ENCODE assay signal across 8 cellular contexts in genomic region chr6:142146828-142147662, GRCh38. TPM values are rescaled to one million over a fixed set of nuclear protein-coding genes. Genes with fewer than 3 reads are reported as not detected.
DNase-seq lines count a peak whose midpoint lies in the region; ATAC-seq, FAIRE-seq and TF ChIP-seq lines count a peak whose summit lies in the region.

Gene NMBR (minus strand): TSS chr6:142147122. CDS start chr6:142088658, 58,464 bp downstream.
Gene VTA1 (plus strand): TSS chr6:142147263. CDS start chr6:142147288, 25 bp downstream.

- peaks cover 48% of the 10 kb centered on the region for H3K79me2 ChIP-seq in HepG2 (ENCODE audit: insufficient read depth, low read length)

- intact Hi-C loops in CD14-positive monocyte (cut with micrococcal nuclease) (loop anchor here in 1 of 2 donors (5.0 kb wide), 1 partner anchor 240 kb away; no protein-coding TSS in a partner anchor), HepG2 (cut with micrococcal nuclease; ENCODE audit: unreplicated experiment) (loop anchor here (1.0 to 5.0 kb wide), 4 partner anchors 60 to 255 kb away; no protein-coding TSS in a partner anchor)
- intact Hi-C loops in dendritic cell treated with granulocyte-macrophage colony-stimulating factor and Interleukin-4, amounts not matched to agents 40 ng/mL and 50 ng/mL, for 4 days (cut with micrococcal nuclease): loop anchor here (5.0 to 10.0 kb wide), 3 partner anchors 58 to 1298 kb away; no protein-coding TSS in a partner anchor

- CTCF ChIA-PET in HepG2 (lab: Yijun Ruan, JAX; ENCODE audit: low intra/inter-chr PET ratio, low total read pairs): interaction anchor here (0.7 to 2.0 kb wide), 3 partner anchors 60 to 391 kb away, joined by 3 to 17 read pairs (median 5); no protein-coding TSS in a partner anchor

- peak; percentile 81 for TF ChIP-seq CTCF in CD14-positive monocyte (IDR thresholded peaks at IDR 0.05)
- TF ChIP-seq CTCF in HepG2 (CRISPR knock-in tag; IDR thresholded peaks at IDR 0.05): peak; percentile 99

- in situ Hi-C loops in HepG2 (cut with HindIII; ENCODE audit: extremely low pct_ligation_motif_present, low pct_unique_long_range_greater_than_20kb): loop anchor here (5.0 kb wide), 1 partner anchor 60 kb away; no protein-coding TSS in a partner anchor

- peak; percentile 97 to 98 for TF ChIP-seq POLR2A in HepG2 (IDR thresholded peaks at IDR 0.05; ENCODE audit: insufficient read depth in 1 of 2, low read depth in 2 of 2, low read length in 2 of 2)

- peak within 1 kb of the TSS; percentile 74 for H3K9ac ChIP-seq in HepG2 (ENCODE audit: insufficient read depth, low read depth, low read length)

- DNase-seq in CD14-positive monocyte (ENCODE audit: low spot score) (peak; percentile 98), NCI-H526 treated with DMSO at 0.1 percent for 48 hours (lab: John Stamatoyannopoulos, UW) (peak; percentile 93), HepG2 (ENCODE audit: low spot score) (peak; percentile 100)
- peak; percentile 92 for DNase-seq in activated CD4-positive, alpha-beta T cell treated with anti-CD3 and anti-CD28 coated beads, Interleukin-2, amount 50 U/mL, for 1 hour
- DNase-seq in stimulated activated CD4-positive, alpha-beta T cell treated with anti-CD3 and anti-CD28 coated beads, Interleukin-4, amount 100 ng/mL, for 1 hour: peak; percentile 94

- no peaks in the 10 kb centered on the region; a peak in 1 of 5 replicates for H3K27me3 ChIP-seq in HepG2 (ENCODE audit: control insufficient read depth in 1 of 2, insufficient read depth in 2 of 2, low read length in 2 of 2)

- peak in 1 of 2 experiments; percentile 62; a peak in 2 of 4 replicates for TF ChIP-seq EP300 in HepG2 (IDR thresholded peaks at IDR 0.05; ENCODE audit: low read depth in 2 of 2, low read length in 2 of 2)
- TF ChIP-seq EP300 in HepG2 (CRISPR knock-in tag; IDR thresholded peaks at IDR 0.05; ENCODE audit: borderline replicate concordance): peak; percentile 57

- peaks cover 38% of the 10 kb centered on the region for H3K4me1 Mint-ChIP-seq in CD14-positive monocyte
- peaks cover 37% of the 10 kb centered on the region for H3K4me1 Mint-ChIP-seq in dendritic cell treated with granulocyte-macrophage colony-stimulating factor and Interleukin-4, amounts not matched to agents 40 ng/mL and 50 ng/mL, for 4 days (ENCODE audit: low read depth)

- peak within 1 kb of the TSS; percentile 86 to 94 (median 90) for H3K27ac Mint-ChIP-seq in CD14-positive monocyte
- H3K27ac Mint-ChIP-seq in dendritic cell treated with granulocyte-macrophage colony-stimulating factor and Interleukin-4, amounts not matched to agents 40 ng/mL and 50 ng/mL, for 4 days: peak within 1 kb of the TSS; percentile 87

- no peaks in the 10 kb centered on the region for H3K9me3 ChIP-seq in HepG2 (ENCODE audit: low read length)

- POLR2A ChIA-PET in HepG2 (lab: Yijun Ruan, JAX): interaction anchor here (0.7 to 1.8 kb wide), 12 partner anchors 9 to 263 kb away, joined by 3 to 19 read pairs (median 4); no protein-coding TSS in a partner anchor

- peak; percentile 100 for ATAC-seq in GM19328 (IDR thresholded peaks at IDR 0.05; ENCODE audit: unreplicated experiment)
- ATAC-seq in HG03520 (IDR thresholded peaks at IDR 0.05; ENCODE audit: unreplicated experiment): peak; percentile 100
- ATAC-seq in HepG2: peak; percentile 100

- peak; percentile 93 for TF ChIP-seq RAD21 in HepG2 (CRISPR knock-in tag; IDR thresholded peaks at IDR 0.05)

- under 1% methylated on average over 38 of the region's 38 CpGs for WGBS in HepG2 (ENCODE audit: low lambda C conversion rate)

- peak; percentile 99 for FAIRE-seq in HepG2 (lab: Jason Lieb, UNC)

- H3K27me3 Mint-ChIP-seq in CD14-positive monocyte (ENCODE audit: low read depth in 3 of 3): peaks cover 0 to 4% (median 4%) of the 10 kb centered on the region in 3 donors
- peaks cover 1% of the 10 kb centered on the region for H3K27me3 Mint-ChIP-seq in dendritic cell treated with granulocyte-macrophage colony-stimulating factor and Interleukin-4, amounts not matched to agents 40 ng/mL and 50 ng/mL, for 4 days

- peaks cover 12 to 22% of the 10 kb centered on the region in 2 donors for H3K36me3 Mint-ChIP-seq in CD14-positive monocyte
- peaks cover 31% of the 10 kb centered on the region for H3K36me3 Mint-ChIP-seq in dendritic cell treated with granulocyte-macrophage colony-stimulating factor and Interleukin-4, amounts not matched to agents 40 ng/mL and 50 ng/mL, for 4 days (ENCODE audit: low read depth)

- H3K36me3 ChIP-seq in HepG2 (replicated peaks in 1 of 2; ENCODE audit: control insufficient read depth in 1 of 2, insufficient read depth in 2 of 2, low read length in 2 of 2): peaks cover 0 to 13% of the 10 kb centered on the region in 2 experiments; a peak in 2 of 5 replicates

- peak within 1 kb of the TSS; percentile 100 for H2AFZ ChIP-seq in HepG2 (ENCODE audit: low read length)

- H3K9me3 Mint-ChIP-seq in CD14-positive monocyte: no peaks in the 10 kb centered on the region
- no peaks in the 10 kb centered on the region for H3K9me3 Mint-ChIP-seq in dendritic cell treated with granulocyte-macrophage colony-stimulating factor and Interleukin-4, amounts not matched to agents 40 ng/mL and 50 ng/mL, for 4 days

- H3K27ac ChIP-seq in HepG2 (ENCODE audit: extremely low read length, insufficient read depth, low read length): peak within 1 kb of the TSS; percentile 63

- no TSS peak for BruUV-seq in HepG2 (replicated peaks; lab: Mats Ljungman, UMichigan)

- H3K4me3 ChIP-seq in HepG2 (replicated peaks in 1 of 3; ENCODE audit: insufficient read depth in 1 of 3, low read depth in 2 of 3, low read length in 3 of 3): peak within 1 kb of the TSS; percentile 79 to 91 (median 81)

- H4K20me1 ChIP-seq in HepG2 (ENCODE audit: insufficient read depth, low read length): peaks cover 11% of the 10 kb centered on the region

- H3K4me3 Mint-ChIP-seq in CD14-positive monocyte: peak within 1 kb of the TSS; percentile 90 to 95
- peak within 1 kb of the TSS; percentile 96 for H3K4me3 Mint-ChIP-seq in dendritic cell treated with granulocyte-macrophage colony-stimulating factor and Interleukin-4, amounts not matched to agents 40 ng/mL and 50 ng/mL, for 4 days

- H3K4me2 ChIP-seq in HepG2 (ENCODE audit: low read depth, low read length): peak within 1 kb of the TSS; percentile 85

- H3K4me1 ChIP-seq in HepG2 (ENCODE audit: insufficient read depth, low read length): peaks cover 30% of the 10 kb centered on the region

TF ChIP-seq in HepG2, 621 proteins besides CTCF, POLR2A, EP300 and RAD21 (continues in another document):
- TF ChIP-seq MXI1 (IDR thresholded peaks at IDR 0.05; ENCODE audit: borderline replicate concordance, low read depth, low read length) (peak; percentile 99), ZNF224 (CRISPR knock-in tag; IDR thresholded peaks at IDR 0.05) (peak; percentile 93; the same call in 1 of the 2 replicates), MIER2 (CRISPR knock-in tag; IDR thresholded peaks at IDR 0.05) (peak; percentile 89)

RNA-seq across cellular contexts. Expression of gene NMBR, which starts in this region (rescaled TPM):
- polyA plus RNA-seq in CD14-positive monocyte (not detected), HepG2 (2011; rRNA removed) (not detected in 2 replicates)
- total RNA-seq in HepG2 (2016; rRNA removed; fragmentation: Illumina TruSeq; extraction: Trizol): not detected in 2 replicates
- total RNA-seq in HepG2 (2016; cell fraction: cytosol; rRNA removed; fragmentation: Illumina TruSeq; extraction: Trizol; ENCODE audit: low read depth): not detected in 2 replicates
- not detected in 2 replicates for total RNA-seq in HepG2 (2016; cell fraction: insoluble cytoplasmic fraction; rRNA removed; fragmentation: Illumina TruSeq; extraction: Trizol)
- total RNA-seq in HepG2 (2016; cell fraction: membrane; rRNA removed; fragmentation: Illumina TruSeq; extraction: Trizol): not detected in 2 replicates
- not detected in 2 replicates for total RNA-seq in HepG2 (2016; cell fraction: nucleus; rRNA removed; fragmentation: Illumina TruSeq; extraction: Trizol)
- polyA plus RNA-seq in HepG2 (2011; cell fraction: cytosol; rRNA removed): not detected in 2 replicates
- not detected in 2 replicates for polyA plus RNA-seq in HepG2 (2011; cell fraction: nucleus; rRNA removed)
- polyA plus RNA-seq in HepG2 (2012): not detected in 2 replicates
- polyA plus RNA-seq in HepG2 (2016; cell fraction: cytosol; fragmentation: Illumina TruSeq; extraction: Trizol; ENCODE audit: low read depth): not detected in 2 replicates
- not detected in 2 replicates for polyA plus RNA-seq in HepG2 (2016; cell fraction: insoluble cytoplasmic fraction; fragmentation: Illumina TruSeq; extraction: Trizol; ENCODE audit: low read depth)
- polyA plus RNA-seq in HepG2 (2016; cell fraction: membrane; fragmentation: Illumina TruSeq; extraction: Trizol; ENCODE audit: low read depth): not detected in 2 replicates
- not detected in 2 replicates for polyA plus RNA-seq in HepG2 (2016; cell fraction: nucleus; fragmentation: Illumina TruSeq; extraction: Trizol; ENCODE audit: insufficient read depth, low read depth)
- polyA minus RNA-seq in HepG2 (2011; rRNA and poly(A)+ RNA removed; ENCODE audit: low replicate concordance): not detected in 2 replicates
- not detected in 2 replicates for polyA minus RNA-seq in HepG2 (2011; cell fraction: cytosol; rRNA and poly(A)+ RNA removed)
- not detected in 2 replicates for polyA minus RNA-seq in HepG2 (2011; cell fraction: nucleus; rRNA and poly(A)+ RNA removed)

RNA-seq across cellular contexts. Expression of gene VTA1, which starts in this region (rescaled TPM):
- polyA plus RNA-seq in CD14-positive monocyte (10 to 100 TPM; 74.8 to 97.3 TPM), HepG2 (2011; rRNA removed) (53.8 and 70.7 TPM in 2 replicates)
- 89.1 and 143 TPM in 2 replicates for total RNA-seq in HepG2 (2016; rRNA removed; fragmentation: Illumina TruSeq; extraction: Trizol)
- total RNA-seq in HepG2 (2016; cell fraction: cytosol; rRNA removed; fragmentation: Illumina TruSeq; extraction: Trizol; ENCODE audit: low read depth): 8.7 and 9.0 TPM in 2 replicates
- 88.5 and 157 TPM in 2 replicates for total RNA-seq in HepG2 (2016; cell fraction: insoluble cytoplasmic fraction; rRNA removed; fragmentation: Illumina TruSeq; extraction: Trizol)
- 24.7 and 29.0 TPM in 2 replicates for total RNA-seq in HepG2 (2016; cell fraction: membrane; rRNA removed; fragmentation: Illumina TruSeq; extraction: Trizol)
- total RNA-seq in HepG2 (2016; cell fraction: nucleus; rRNA removed; fragmentation: Illumina TruSeq; extraction: Trizol): 49.2 and 53.4 TPM in 2 replicates
- 42.0 and 56.0 TPM in 2 replicates for polyA plus RNA-seq in HepG2 (2011; cell fraction: cytosol; rRNA removed)
- 16.3 and 18.4 TPM in 2 replicates for polyA plus RNA-seq in HepG2 (2011; cell fraction: nucleus; rRNA removed)
- 43.1 and 55.0 TPM in 2 replicates for polyA plus RNA-seq in HepG2 (2012)
- polyA plus RNA-seq in HepG2 (2016; cell fraction: cytosol; fragmentation: Illumina TruSeq; extraction: Trizol; ENCODE audit: low read depth): 6.7 and 7.8 TPM in 2 replicates
- polyA plus RNA-seq in HepG2 (2016; cell fraction: insoluble cytoplasmic fraction; fragmentation: Illumina TruSeq; extraction: Trizol; ENCODE audit: low read depth): 174 and 193 TPM in 2 replicates
- 17.5 and 19.5 TPM in 2 replicates for polyA plus RNA-seq in HepG2 (2016; cell fraction: membrane; fragmentation: Illumina TruSeq; extraction: Trizol; ENCODE audit: low read depth)
- 56.3 and 60.3 TPM in 2 replicates for polyA plus RNA-seq in HepG2 (2016; cell fraction: nucleus; fragmentation: Illumina TruSeq; extraction: Trizol; ENCODE audit: insufficient read depth, low read depth)
- polyA minus RNA-seq in HepG2 (2011; rRNA and poly(A)+ RNA removed; ENCODE audit: low replicate concordance): 45.5 and 54.2 TPM in 2 replicates
- 45.8 and 49.5 TPM in 2 replicates for polyA minus RNA-seq in HepG2 (2011; cell fraction: cytosol; rRNA and poly(A)+ RNA removed)
- polyA minus RNA-seq in HepG2 (2011; cell fraction: nucleus; rRNA and poly(A)+ RNA removed): 48.0 and 53.3 TPM in 2 replicates

Comparison
In these comparisons a context has a peak if more than half of its experiments do, and no peak if none do; other contexts are left out.
1. Peak in every context shown above with its lines: DNase-seq, ATAC-seq, H3K4me3 ChIP-seq and H3K27ac ChIP-seq.